2 cellular contexts compared by ENCODE assay signal in genomic region chr6:44609051-44609612, GRCh38.
TF ChIP-seq lines count a peak whose summit lies in the region.

No MANE protein-coding gene starts in this region.

TF ChIP-seq in A549, 52 proteins besides CTCF, POLR2A, EP300 and RAD21:
- TF ChIP-seq HOXB13 (CRISPR knock-in tag; IDR thresholded peaks at IDR 0.05; ENCODE audit: low read depth): no peak
- no peak for TF ChIP-seq HOXB5 (CRISPR knock-in tag; IDR thresholded peaks at IDR 0.05)
- no peak for TF ChIP-seq GATA3 (IDR thresholded peaks at IDR 0.05; ENCODE audit: borderline replicate concordance)
- no peak for TF ChIP-seq CBX8 (IDR thresholded peaks at IDR 0.05)
- TF ChIP-seq MAFK (IDR thresholded peaks at IDR 0.05; ENCODE audit: partially characterized antibody): peak; percentile 8
- no peak for TF ChIP-seq NR3C1 (IDR thresholded peaks at IDR 0.05)

TF ChIP-seq in GM12878, 131 proteins besides CTCF, POLR2A, EP300 and RAD21 (continued from another document):
- TF ChIP-seq, protein P1, sequence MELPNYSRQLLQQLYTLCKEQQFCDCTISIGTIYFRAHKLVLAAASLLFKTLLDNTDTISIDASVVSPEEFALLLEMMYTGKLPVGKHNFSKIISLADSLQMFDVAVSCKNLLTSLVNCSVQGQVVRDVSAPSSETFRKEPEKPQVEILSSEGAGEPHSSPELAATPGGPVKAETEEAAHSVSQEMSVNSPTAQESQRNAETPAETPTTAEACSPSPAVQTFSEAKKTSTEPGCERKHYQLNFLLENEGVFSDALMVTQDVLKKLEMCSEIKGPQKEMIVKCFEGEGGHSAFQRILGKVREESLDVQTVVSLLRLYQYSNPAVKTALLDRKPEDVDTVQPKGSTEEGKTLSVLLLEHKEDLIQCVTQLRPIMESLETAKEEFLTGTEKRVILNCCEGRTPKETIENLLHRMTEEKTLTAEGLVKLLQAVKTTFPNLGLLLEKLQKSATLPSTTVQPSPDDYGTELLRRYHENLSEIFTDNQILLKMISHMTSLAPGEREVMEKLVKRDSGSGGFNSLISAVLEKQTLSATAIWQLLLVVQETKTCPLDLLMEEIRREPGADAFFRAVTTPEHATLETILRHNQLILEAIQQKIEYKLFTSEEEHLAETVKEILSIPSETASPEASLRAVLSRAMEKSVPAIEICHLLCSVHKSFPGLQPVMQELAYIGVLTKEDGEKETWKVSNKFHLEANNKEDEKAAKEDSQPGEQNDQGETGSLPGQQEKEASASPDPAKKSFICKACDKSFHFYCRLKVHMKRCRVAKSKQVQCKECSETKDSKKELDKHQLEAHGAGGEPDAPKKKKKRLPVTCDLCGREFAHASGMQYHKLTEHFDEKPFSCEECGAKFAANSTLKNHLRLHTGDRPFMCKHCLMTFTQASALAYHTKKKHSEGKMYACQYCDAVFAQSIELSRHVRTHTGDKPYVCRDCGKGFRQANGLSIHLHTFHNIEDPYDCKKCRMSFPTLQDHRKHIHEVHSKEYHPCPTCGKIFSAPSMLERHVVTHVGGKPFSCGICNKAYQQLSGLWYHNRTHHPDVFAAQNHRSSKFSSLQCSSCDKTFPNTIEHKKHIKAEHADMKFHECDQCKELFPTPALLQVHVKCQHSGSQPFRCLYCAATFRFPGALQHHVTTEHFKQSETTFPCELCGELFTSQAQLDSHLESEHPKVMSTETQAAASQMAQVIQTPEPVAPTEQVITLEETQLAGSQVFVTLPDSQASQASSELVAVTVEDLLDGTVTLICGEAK (IDR thresholded peaks at IDR 0.05; ENCODE audit: borderline replicate concordance): peak; percentile 45; the same call in 1 of the 2 replicates
